ENCODE assay signal across 19 cellular contexts in the genomic region with DNA sequence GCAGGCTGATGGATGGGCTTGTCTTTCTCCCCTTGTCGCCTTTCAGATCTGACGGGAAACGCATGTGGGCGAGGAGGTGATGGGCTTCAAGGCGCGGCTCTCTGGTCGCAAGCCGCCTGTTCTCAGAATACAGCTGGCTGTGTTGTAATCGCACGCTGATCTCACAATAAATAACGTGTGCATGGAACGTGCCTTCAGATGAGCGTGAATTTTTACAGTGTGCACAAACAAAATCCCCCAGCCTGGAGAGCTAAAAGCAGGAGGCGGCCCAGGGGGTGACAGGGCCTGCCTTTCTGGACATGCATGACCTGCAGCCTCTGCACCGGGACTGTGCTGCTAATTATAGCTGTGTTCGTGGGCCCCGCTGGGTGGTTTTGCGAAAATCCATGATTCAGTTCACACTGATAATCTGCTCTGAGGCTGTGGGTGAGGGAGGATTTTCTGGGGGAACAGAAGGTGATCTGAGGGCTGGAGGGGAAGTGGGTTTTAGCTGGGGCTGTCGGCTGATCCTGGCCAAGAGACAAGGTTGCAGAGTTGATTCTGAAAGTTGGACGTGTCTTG.
A peak's percentile ranks its signal among the peaks of the same experiment; 100 is the strongest.
DNase-seq lines count a peak whose midpoint lies in the region; ATAC-seq and TF ChIP-seq lines count a peak whose summit lies in the region.
"Had no signal": no experiment of that assay in that cellular context is flagged by ENCODE, and none has a peak within 500 bp of the region (broad histone marks: within the 10 kb centered on the region; RNA-seq: fewer than 3 reads in every experiment).

No MANE protein-coding gene starts in this region.

- intact Hi-C loops in esophagus muscularis mucosa (cut with DNase I): loop anchor here (5.0 kb wide), 1 partner anchor 187 kb away; a partner anchor contains a TSS

- DNase-seq in Ammon's horn (ENCODE audit: low spot score): peak; percentile 12
- DNase-seq in MV-4-11 (lab: John Stamatoyannopoulos, UW): peak; percentile 76
- peak; percentile 87 for DNase-seq in esophagus muscularis mucosa (ENCODE audit: extremely low spot score)
- DNase-seq in renal cortical epithelial cell (ENCODE audit: low read depth): peak; percentile 1
- no peak for DNase-seq in left lobe of liver (ENCODE audit: low spot score)
- no peak for DNase-seq in LoVo (ENCODE audit: low spot score)
- no peak for DNase-seq in stimulated activated CD4-positive, alpha-beta T cell treated with anti-CD3 and anti-CD28 coated beads, Interleukin-15, amount 100 ng/mL, for 24 hours
- DNase-seq: activated CD4-positive, alpha-beta T cell treated with anti-CD3 and anti-CD28 coated beads for 4 hours; activated naive CD8-positive, alpha-beta T cell treated with anti-CD3 and anti-CD28 coated beads, Interleukin-2, amount 50 U/mL, for 24 hours; activated T-cell treated with anti-CD3 and anti-CD28 coated beads, Interleukin-2, amount 50 U/mL, for 24 hours; DMS153; HCEC 1CT; left cardiac atrium; NCI-H69; stimulated activated naive CD8-positive, alpha-beta T cell treated with anti-CD3 and anti-CD28 coated beads, Interleukin-15, amount 100 ng/mL, for 72 hours had no signal

- WGBS in esophagus muscularis mucosa: 91% methylated on average over 15 of the region's 20 CpGs

- no peak for TF ChIP-seq POLR2A in esophagus muscularis mucosa (IDR thresholded peaks at IDR 0.05; ENCODE audit: low read depth)

- H3K27ac ChIP-seq in esophagus muscularis mucosa (replicated peaks in 1 of 4): no peak overlapping the region
- H3K27ac ChIP-seq: epithelial cell of prostate, KMS-11, right atrium auricular region had no signal

- H3K36me3 ChIP-seq in esophagus muscularis mucosa: no peaks in the 10 kb centered on the region
- H3K36me3 ChIP-seq: right atrium auricular region had no signal

- no peak overlapping the region for H3K4me3 ChIP-seq in esophagus muscularis mucosa
- H3K4me3 ChIP-seq: right atrium auricular region had no signal

- no peaks in the 10 kb centered on the region for H3K9me3 ChIP-seq in esophagus muscularis mucosa
- H3K9me3 ChIP-seq: right atrium auricular region had no signal

- TF ChIP-seq CTCF in esophagus muscularis mucosa (IDR thresholded peaks at IDR 0.05): no peak

- no peaks in the 10 kb centered on the region for H3K27me3 ChIP-seq in esophagus muscularis mucosa
- H3K27me3 ChIP-seq: right atrium auricular region had no signal

- no peaks in the 10 kb centered on the region for H3K4me1 ChIP-seq in esophagus muscularis mucosa
- H3K4me1 ChIP-seq: right atrium auricular region had no signal

- no peak for TF ChIP-seq EP300 in esophagus muscularis mucosa (IDR thresholded peaks at IDR 0.05)

- ATAC-seq in left lobe of liver: no peak
- no peak for ATAC-seq in GM19035 (IDR thresholded peaks at IDR 0.05; ENCODE audit: unreplicated experiment)
- ATAC-seq: activated naive CD8-positive, alpha-beta T cell treated with anti-CD3 and anti-CD28 coated beads, Interleukin-2, amount 50 U/mL, for 24 hours; stimulated activated naive CD8-positive, alpha-beta T cell treated with anti-CD3 and anti-CD28 coated beads, Interleukin-15, amount 100 ng/mL, for 72 hours had no signal

Comparison
In these comparisons a context has a peak if more than half of its experiments do, and no peak if none do; other contexts are left out.
1. DNase-seq: peak in Ammon's horn (single experiment), MV-4-11 (single experiment), esophagus muscularis mucosa (single experiment) and renal cortical epithelial cell (single experiment); none in left lobe of liver (single experiment), LoVo (single experiment) and stimulated activated CD4-positive, alpha-beta T cell treated with anti-CD3 and anti-CD28 coated beads, Interleukin-15, amount 100 ng/mL, for 24 hours (single experiment).